17 cellular contexts compared by ENCODE assay signal in the genomic region with DNA sequence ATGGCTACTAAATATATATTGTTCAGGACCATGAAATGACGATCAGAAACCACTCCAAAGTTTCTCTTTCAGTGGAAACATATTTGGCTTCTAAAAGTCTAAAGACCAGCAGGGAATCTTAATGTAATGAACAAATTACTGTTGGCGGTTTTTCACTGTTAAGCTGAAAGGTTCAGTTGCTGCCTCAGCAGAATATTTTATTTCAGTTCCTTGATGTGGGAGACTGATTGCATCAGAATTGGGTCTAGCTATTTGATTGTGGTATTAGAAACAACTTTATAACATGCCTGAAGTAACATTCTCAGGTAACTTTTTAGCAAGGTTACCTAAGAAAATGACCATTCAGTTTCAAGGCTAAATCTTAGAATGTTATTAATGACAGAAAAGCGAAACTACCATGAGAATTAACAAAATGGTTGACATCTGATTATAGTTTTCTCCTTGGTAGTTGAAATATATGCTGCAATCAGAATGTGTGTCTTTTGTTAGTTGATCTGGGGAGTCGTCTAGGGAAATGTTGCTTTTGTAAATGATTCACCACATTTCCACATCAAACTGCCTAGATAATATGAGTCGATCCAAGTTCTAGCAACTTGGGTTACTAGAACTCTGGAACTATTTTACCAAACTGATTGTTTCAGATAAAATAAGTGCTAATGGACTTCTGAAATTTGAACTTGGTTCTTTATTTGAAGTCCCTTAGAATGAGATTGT.
DNase-seq lines count a peak whose midpoint lies in the region; ATAC-seq and TF ChIP-seq lines count a peak whose summit lies in the region.
"Had no signal": no experiment of that assay in that cellular context is flagged by ENCODE, and none has a peak within 500 bp of the region (broad histone marks: within the 10 kb centered on the region; RNA-seq: fewer than 3 reads in every experiment).

No MANE protein-coding gene starts in this region.

- no peak overlapping the region for H3K4me3 ChIP-seq in fibroblast of pulmonary artery (replicated peaks; ENCODE audit: low read depth, low read length)
- no peak overlapping the region for H3K4me3 ChIP-seq in smooth muscle cell
- H3K4me3 ChIP-seq in ovary = no peak overlapping the region
- H3K4me3 ChIP-seq: coronary artery, gastroesophageal sphincter, left ventricle myocardium inferior, transverse colon had no signal

- H3K27me3 ChIP-seq in smooth muscle cell (ENCODE audit: low read depth) (no peaks in the 10 kb centered on the region), ovary (no peaks in the 10 kb centered on the region)
- H3K27me3 ChIP-seq: gastroesophageal sphincter, transverse colon had no signal

- no peak for TF ChIP-seq CTCF in fibroblast of pulmonary artery (IDR thresholded peaks at IDR 0.05; ENCODE audit: low read length, missing control alignments)
- TF ChIP-seq CTCF in smooth muscle cell (IDR thresholded peaks at IDR 0.05; ENCODE audit: borderline replicate concordance, insufficient read depth, poor library complexity, severe bottlenecking) = no peak
- TF ChIP-seq CTCF in ovary (IDR thresholded peaks at IDR 0.05) = no peak

- no peak overlapping the region for H2AFZ ChIP-seq in smooth muscle cell (ENCODE audit: low read depth)

- DNase-seq in DMS 273 (lab: John Stamatoyannopoulos, UW; ENCODE audit: unreplicated experiment) = peak; percentile 12
- DNase-seq in DMS 273 treated with DMSO at 0.1 percent for 48 hours (lab: John Stamatoyannopoulos, UW) = no peak
- peak; percentile 68 for DNase-seq in fibroblast of pulmonary artery (ENCODE audit: low read depth)
- DNase-seq in smooth muscle cell (lab: John Stamatoyannopoulos, UW; ENCODE audit: unreplicated experiment) = no peak
- DNase-seq in NCI-H2107 (lab: John Stamatoyannopoulos, UW) = no peak
- no peak for DNase-seq in ovary
- DNase-seq: activated CD8-positive, alpha-beta memory T cell treated with anti-CD3 and anti-CD28 coated beads, Interleukin-2, amount 10 ng/mL, durations not matched to agents 7 days and 5 days; DMS53; GOT3; left ventricle myocardium inferior; NCI-H510A treated with DMSO at 0.1 percent for 48 hours; transverse colon had no signal

- TF ChIP-seq POLR2A in ovary (IDR thresholded peaks at IDR 0.05) = no peak

- intact Hi-C loops in ovary (cut with DNase I) = no loop called here

- no peak overlapping the region for H3K9ac ChIP-seq in smooth muscle cell (ENCODE audit: low read depth)

- H3K4me1 ChIP-seq in smooth muscle cell (ENCODE audit: low read depth) = no peaks in the 10 kb centered on the region
- H3K4me1 ChIP-seq in ovary (ENCODE audit: insufficient read depth) = no peaks in the 10 kb centered on the region
- H3K4me1 ChIP-seq: transverse colon had no signal

- H3K27ac ChIP-seq in smooth muscle cell (ENCODE audit: low read depth) = peak overlapping the region; percentile 15
- H3K27ac ChIP-seq in ovary = no peak overlapping the region
- H3K27ac ChIP-seq: 22Rv1, coronary artery, gastroesophageal sphincter, left ventricle myocardium inferior, transverse colon had no signal

- H3F3A ChIP-seq in smooth muscle cell (ENCODE audit: low read depth) = no peaks in the 10 kb centered on the region

- no peak for TF ChIP-seq EP300 in ovary (IDR thresholded peaks at IDR 0.05)

- H3K9me3 ChIP-seq in smooth muscle cell (replicated peaks; ENCODE audit: low read depth) = no peaks in the 10 kb centered on the region
- no peaks in the 10 kb centered on the region for H3K9me3 ChIP-seq in ovary
- H3K9me3 ChIP-seq: transverse colon had no signal

- 79% methylated on average over 5 of the region's 5 CpGs for WGBS in smooth muscle cell (ENCODE audit: low lambda C conversion rate)
- 82 to 89% (median 83%) methylated on average over 5 of the region's 5 CpGs for WGBS in ovary, 3 donors

- peak; percentile 32; the same call in 2 of the 3 replicates for ATAC-seq in SK-N-SH treated with all-trans-retinoic acid at 6 μM for 48 hours
- ATAC-seq in HG02798 (IDR thresholded peaks at IDR 0.05; ENCODE audit: poor library complexity, unreplicated experiment) = no peak
- ATAC-seq: activated CD8-positive, alpha-beta memory T cell treated with anti-CD3 and anti-CD28 coated beads, Interleukin-2, amount 10 ng/mL, durations not matched to agents 7 days and 5 days; gastroesophageal sphincter had no signal

- H3K36me3 ChIP-seq in smooth muscle cell (ENCODE audit: low read depth) (peaks cover 4% of the 10 kb centered on the region), ovary (no peaks in the 10 kb centered on the region)
- H3K36me3 ChIP-seq: gastroesophageal sphincter, left ventricle myocardium inferior, transverse colon had no signal

- no peaks in the 10 kb centered on the region for H4K20me1 ChIP-seq in smooth muscle cell (ENCODE audit: low read depth)

- no peaks in the 10 kb centered on the region for H3K79me2 ChIP-seq in smooth muscle cell (ENCODE audit: low read depth)

- peak overlapping the region; percentile 16 for H3K4me2 ChIP-seq in smooth muscle cell

TF ChIP-seq in SK-N-SH treated with all-trans-retinoic acid at 6 μM for 48 hours, 23 proteins besides CTCF, POLR2A, EP300 and RAD21:
- TF ChIP-seq, protein P1, sequence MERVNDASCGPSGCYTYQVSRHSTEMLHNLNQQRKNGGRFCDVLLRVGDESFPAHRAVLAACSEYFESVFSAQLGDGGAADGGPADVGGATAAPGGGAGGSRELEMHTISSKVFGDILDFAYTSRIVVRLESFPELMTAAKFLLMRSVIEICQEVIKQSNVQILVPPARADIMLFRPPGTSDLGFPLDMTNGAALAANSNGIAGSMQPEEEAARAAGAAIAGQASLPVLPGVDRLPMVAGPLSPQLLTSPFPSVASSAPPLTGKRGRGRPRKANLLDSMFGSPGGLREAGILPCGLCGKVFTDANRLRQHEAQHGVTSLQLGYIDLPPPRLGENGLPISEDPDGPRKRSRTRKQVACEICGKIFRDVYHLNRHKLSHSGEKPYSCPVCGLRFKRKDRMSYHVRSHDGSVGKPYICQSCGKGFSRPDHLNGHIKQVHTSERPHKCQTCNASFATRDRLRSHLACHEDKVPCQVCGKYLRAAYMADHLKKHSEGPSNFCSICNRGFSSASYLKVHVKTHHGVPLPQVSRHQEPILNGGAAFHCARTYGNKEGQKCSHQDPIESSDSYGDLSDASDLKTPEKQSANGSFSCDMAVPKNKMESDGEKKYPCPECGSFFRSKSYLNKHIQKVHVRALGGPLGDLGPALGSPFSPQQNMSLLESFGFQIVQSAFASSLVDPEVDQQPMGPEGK (CRISPR knock-in tag; IDR thresholded peaks at IDR 0.05; ENCODE audit: borderline replicate concordance) = no peak
- no peak for TF ChIP-seq PPARA (CRISPR knock-in tag; IDR thresholded peaks at IDR 0.05; ENCODE audit: borderline replicate concordance)
- TF ChIP-seq TCF4 (CRISPR knock-in tag; IDR thresholded peaks at IDR 0.05; ENCODE audit: borderline replicate concordance) = no peak
- no peak for TF ChIP-seq BACH2 (CRISPR knock-in tag; IDR thresholded peaks at IDR 0.05; ENCODE audit: borderline replicate concordance)
- TF ChIP-seq, protein P2, sequence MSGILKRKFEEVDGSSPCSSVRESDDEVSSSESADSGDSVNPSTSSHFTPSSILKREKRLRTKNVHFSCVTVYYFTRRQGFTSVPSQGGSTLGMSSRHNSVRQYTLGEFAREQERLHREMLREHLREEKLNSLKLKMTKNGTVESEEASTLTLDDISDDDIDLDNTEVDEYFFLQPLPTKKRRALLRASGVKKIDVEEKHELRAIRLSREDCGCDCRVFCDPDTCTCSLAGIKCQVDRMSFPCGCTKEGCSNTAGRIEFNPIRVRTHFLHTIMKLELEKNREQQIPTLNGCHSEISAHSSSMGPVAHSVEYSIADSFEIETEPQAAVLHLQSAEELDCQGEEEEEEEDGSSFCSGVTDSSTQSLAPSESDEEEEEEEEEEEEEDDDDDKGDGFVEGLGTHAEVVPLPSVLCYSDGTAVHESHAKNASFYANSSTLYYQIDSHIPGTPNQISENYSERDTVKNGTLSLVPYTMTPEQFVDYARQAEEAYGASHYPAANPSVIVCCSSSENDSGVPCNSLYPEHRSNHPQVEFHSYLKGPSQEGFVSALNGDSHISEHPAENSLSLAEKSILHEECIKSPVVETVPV (CRISPR knock-in tag; IDR thresholded peaks at IDR 0.05) = no peak
- no peak for TF ChIP-seq ZC3H10 (CRISPR knock-in tag; IDR thresholded peaks at IDR 0.05)
- TF ChIP-seq, protein P3, sequence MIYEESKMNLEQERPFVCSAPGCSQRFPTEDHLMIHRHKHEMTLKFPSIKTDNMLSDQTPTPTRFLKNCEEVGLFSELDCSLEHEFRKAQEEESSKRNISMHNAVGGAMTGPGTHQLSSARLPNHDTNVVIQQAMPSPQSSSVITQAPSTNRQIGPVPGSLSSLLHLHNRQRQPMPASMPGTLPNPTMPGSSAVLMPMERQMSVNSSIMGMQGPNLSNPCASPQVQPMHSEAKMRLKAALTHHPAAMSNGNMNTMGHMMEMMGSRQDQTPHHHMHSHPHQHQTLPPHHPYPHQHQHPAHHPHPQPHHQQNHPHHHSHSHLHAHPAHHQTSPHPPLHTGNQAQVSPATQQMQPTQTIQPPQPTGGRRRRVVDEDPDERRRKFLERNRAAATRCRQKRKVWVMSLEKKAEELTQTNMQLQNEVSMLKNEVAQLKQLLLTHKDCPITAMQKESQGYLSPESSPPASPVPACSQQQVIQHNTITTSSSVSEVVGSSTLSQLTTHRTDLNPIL (CRISPR knock-in tag; IDR thresholded peaks at IDR 0.05; ENCODE audit: low read depth) = no peak
- no peak for TF ChIP-seq ZFP3 (CRISPR knock-in tag; IDR thresholded peaks at IDR 0.05)
- TF ChIP-seq SNAI2 (CRISPR knock-in tag; IDR thresholded peaks at IDR 0.05) = no peak
- no peak for TF ChIP-seq ISL1 (CRISPR knock-in tag; IDR thresholded peaks at IDR 0.05)
- no peak for TF ChIP-seq OSR1 (CRISPR knock-in tag; IDR thresholded peaks at IDR 0.05)
- TF ChIP-seq GLIS3 (CRISPR knock-in tag; IDR thresholded peaks at IDR 0.05) = no peak
- TF ChIP-seq ZNF565 (CRISPR knock-in tag; conservative IDR thresholded peaks at IDR 0.05; ENCODE audit: low read depth) = no peak
- TF ChIP-seq RARB (CRISPR knock-in tag; IDR thresholded peaks at IDR 0.05) = no peak
- TF ChIP-seq CSDC2 (CRISPR knock-in tag; IDR thresholded peaks at IDR 0.05) = no peak
- no peak for TF ChIP-seq ESRRG (CRISPR knock-in tag; IDR thresholded peaks at IDR 0.05)
- TF ChIP-seq ARNTL (CRISPR knock-in tag; IDR thresholded peaks at IDR 0.05; ENCODE audit: borderline replicate concordance, low read depth) = no peak

Comparison
In these comparisons a context has a peak if more than half of its experiments do, and no peak if none do; other contexts are left out.
1. DNase-seq: peak in DMS 273 (single experiment) and fibroblast of pulmonary artery (single experiment); none in DMS 273 treated with DMSO at 0.1 percent for 48 hours (single experiment), smooth muscle cell (single experiment), NCI-H2107 (single experiment) and ovary (0 of 5).